In the genomic region with DNA sequence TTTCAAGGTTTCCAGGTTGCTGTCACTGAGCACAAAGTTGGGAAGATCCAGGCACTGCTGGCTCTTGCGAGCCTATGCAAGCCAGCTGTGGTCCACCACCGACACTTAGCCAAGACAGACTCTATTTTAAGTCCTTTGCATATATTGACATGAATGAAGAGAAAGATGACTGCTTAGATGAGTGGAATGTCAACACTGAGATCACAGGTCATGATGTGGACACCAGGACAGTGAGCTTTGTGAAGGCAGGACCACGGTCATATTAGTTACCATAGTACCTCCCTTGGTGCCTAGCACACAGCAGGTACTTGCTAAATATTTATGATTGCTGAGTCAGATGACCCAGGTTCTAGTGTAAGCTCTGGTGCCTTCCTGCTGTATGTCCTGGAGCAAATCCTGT, we compare ENCODE assay signal across 1 cellular context.
TF ChIP-seq lines count a peak whose summit lies in the region.

No MANE protein-coding gene starts in this region.

TF ChIP-seq in IMR-90, 13 proteins besides CTCF, POLR2A, EP300 and RAD21 (continued from another document):
- TF ChIP-seq, protein P1, sequence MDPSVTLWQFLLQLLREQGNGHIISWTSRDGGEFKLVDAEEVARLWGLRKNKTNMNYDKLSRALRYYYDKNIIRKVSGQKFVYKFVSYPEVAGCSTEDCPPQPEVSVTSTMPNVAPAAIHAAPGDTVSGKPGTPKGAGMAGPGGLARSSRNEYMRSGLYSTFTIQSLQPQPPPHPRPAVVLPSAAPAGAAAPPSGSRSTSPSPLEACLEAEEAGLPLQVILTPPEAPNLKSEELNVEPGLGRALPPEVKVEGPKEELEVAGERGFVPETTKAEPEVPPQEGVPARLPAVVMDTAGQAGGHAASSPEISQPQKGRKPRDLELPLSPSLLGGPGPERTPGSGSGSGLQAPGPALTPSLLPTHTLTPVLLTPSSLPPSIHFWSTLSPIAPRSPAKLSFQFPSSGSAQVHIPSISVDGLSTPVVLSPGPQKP (IDR thresholded peaks at IDR 0.05; ENCODE audit: borderline replicate concordance, low read depth, low read length) = no peak
- TF ChIP-seq BHLHE40 (IDR thresholded peaks at IDR 0.05; ENCODE audit: low read depth, low read length) = no peak
- TF ChIP-seq FOS (IDR thresholded peaks at IDR 0.05; ENCODE audit: low read depth, low read length) = no peak
- no peak for TF ChIP-seq MAZ (IDR thresholded peaks at IDR 0.05; ENCODE audit: borderline replicate concordance, low read depth, low read length)
- TF ChIP-seq CEBPB (IDR thresholded peaks at IDR 0.05; ENCODE audit: low read depth, low read length) = no peak
- no peak for TF ChIP-seq RCOR1 (IDR thresholded peaks at IDR 0.05; ENCODE audit: insufficient replicate concordance, low read length)
- no peak for TF ChIP-seq MXI1 (IDR thresholded peaks at IDR 0.05; ENCODE audit: borderline replicate concordance, low read depth, low read length)
TF ChIP-seq in IMR-90: peak in this region for 0.
